ENCODE assay signal across 1 cellular context in the genomic region with DNA sequence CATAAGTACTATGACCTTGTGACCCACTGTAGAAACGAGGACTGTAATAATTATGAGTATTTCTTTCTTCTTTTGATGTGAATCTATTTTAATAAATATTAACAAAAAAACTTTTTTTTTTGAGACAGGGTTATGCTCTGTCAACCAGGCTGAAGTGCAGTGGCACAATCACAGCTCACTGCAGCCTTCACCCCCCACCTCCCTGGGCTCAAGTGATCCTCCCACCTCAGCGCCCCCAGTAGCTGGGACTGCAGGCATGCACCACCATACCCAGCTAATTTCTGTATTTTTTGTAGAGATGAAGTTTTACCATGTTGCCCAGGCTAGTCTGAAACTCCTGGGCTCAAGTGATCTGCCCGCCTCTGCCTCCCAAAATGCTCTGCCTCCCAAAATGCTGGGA.
TF ChIP-seq lines count a peak whose summit lies in the region.

No MANE protein-coding gene starts in this region.

TF ChIP-seq in SK-N-SH, 30 proteins besides CTCF, POLR2A, EP300 and RAD21:
- TF ChIP-seq, protein P1, sequence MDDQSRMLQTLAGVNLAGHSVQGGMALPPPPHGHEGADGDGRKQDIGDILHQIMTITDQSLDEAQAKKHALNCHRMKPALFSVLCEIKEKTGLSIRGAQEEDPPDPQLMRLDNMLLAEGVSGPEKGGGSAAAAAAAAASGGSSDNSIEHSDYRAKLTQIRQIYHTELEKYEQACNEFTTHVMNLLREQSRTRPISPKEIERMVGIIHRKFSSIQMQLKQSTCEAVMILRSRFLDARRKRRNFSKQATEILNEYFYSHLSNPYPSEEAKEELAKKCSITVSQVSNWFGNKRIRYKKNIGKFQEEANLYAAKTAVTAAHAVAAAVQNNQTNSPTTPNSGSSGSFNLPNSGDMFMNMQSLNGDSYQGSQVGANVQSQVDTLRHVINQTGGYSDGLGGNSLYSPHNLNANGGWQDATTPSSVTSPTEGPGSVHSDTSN (IDR thresholded peaks at IDR 0.05), result no peak
- TF ChIP-seq FOXJ3 (CRISPR knock-in tag; IDR thresholded peaks at IDR 0.05), result no peak
